ENCODE assay signal across 34 cellular contexts in genomic region chr10:4119107-4119506, GRCh38.
"Had no signal": no experiment of that assay in that cellular context is flagged by ENCODE, and none has a peak within 500 bp of the region (broad histone marks: within the 10 kb centered on the region; RNA-seq: fewer than 3 reads in every experiment).

No MANE protein-coding gene starts in this region.

- H3K27me3 ChIP-seq: MG63 had no signal

- H3K36me3 ChIP-seq: MG63 had no signal

- H3K4me3 ChIP-seq: MG63 had no signal

- H3K9ac ChIP-seq: KMS-11 had no signal

- H3K4me2 ChIP-seq: KMS-11 had no signal

- DNase-seq: Karpas-422, Kasumi-1, KG1, MG63, MM.1S, MV-4-11, NCI-H1048, NCI-H1092, NCI-H1092 treated with DMSO at 0.1 percent for 48 hours, NCI-H1105, NCI-H1105 treated with DMSO at 0.1 percent for 48 hours, NCI-H1417, NCI-H1417 treated with DMSO at 0.1 percent for 48 hours, NCI-H1436, NCI-H1436 treated with DMSO at 0.1 percent for 48 hours, NCI-H146, NCI-H1694, NCI-H1694 treated with DMSO at 0.1 percent for 48 hours, NCI-H187, NCI-H187 treated with DMSO at 0.1 percent for 48 hours, NCI-H1930, NCI-H2029, NCI-H2029 treated with DMSO at 0.1 percent for 48 hours, NCI-H2081, NCI-H2081 treated with DMSO at 0.1 percent for 48 hours, NCI-H2107, NCI-H2171, NCI-H2171 treated with DMSO at 0.1 percent for 48 hours, NCI-H2227 treated with DMSO at 0.1 percent for 48 hours, NCI-H226, NCI-H345, NCI-H446, NCI-H446 treated with DMSO at 0.1 percent for 48 hours had no signal

- H3K27ac ChIP-seq: KMS-11 had no signal
